ENCODE assay signal across 11 cellular contexts in genomic region chr7:117011419-117012260, GRCh38. TPM values are rescaled to one million over a fixed set of nuclear protein-coding genes. Genes with fewer than 3 reads are reported as not detected.
DNase-seq lines count a peak whose midpoint lies in the region; ATAC-seq and TF ChIP-seq lines count a peak whose summit lies in the region.
"Had no signal": no experiment of that assay in that cellular context is flagged by ENCODE, and none has a peak within 500 bp of the region (broad histone marks: within the 10 kb centered on the region; RNA-seq: fewer than 3 reads in every experiment).

No MANE protein-coding gene starts in this region.

- peak; percentile 66 to 69 for ATAC-seq in activated T-cell treated with anti-CD3 and anti-CD28 coated beads, Interleukin-2, amount 50 U/mL, for 72 hours (replicated peaks in 1 of 2)
- ATAC-seq in HG02571 (IDR thresholded peaks at IDR 0.05; ENCODE audit: unreplicated experiment): peak; percentile 78
- peak; percentile 76 for ATAC-seq in stimulated activated naive CD8-positive, alpha-beta T cell treated with anti-CD3 and anti-CD28 coated beads, Interleukin-15, amount 100 ng/mL, for 72 hours

- TF ChIP-seq CTCF in MM.1S (IDR thresholded peaks at IDR 0.05; ENCODE audit: low read length): no peak

- no peaks in the 10 kb centered on the region for H3K36me3 ChIP-seq in MM.1S (replicated peaks; ENCODE audit: insufficient read depth, low read length)
- no peaks in the 10 kb centered on the region; the same call in 1 of the 2 replicates for H3K36me3 ChIP-seq in HAP-1 (replicated peaks)

- H3K9me3 Mint-ChIP-seq in activated T-cell treated with anti-CD3 and anti-CD28 coated beads, Interleukin-2, amount 50 U/mL, for 72 hours: no peaks in the 10 kb centered on the region
- H3K9me3 Mint-ChIP-seq in stimulated activated naive CD8-positive, alpha-beta T cell treated with anti-CD3 and anti-CD28 coated beads, Interleukin-15, amount 100 ng/mL, for 72 hours: no peaks in the 10 kb centered on the region
- H3K9me3 Mint-ChIP-seq: CD8-positive, alpha-beta memory T cell; central memory CD8-positive, alpha-beta T cell; T-helper 1 cell treated with Interleukin-12 subunit alpha and Interleukin-12 subunit beta and Interleukin-4 antibody, amounts not matched to agents 30 μg/mL and 1 μg/mL, for 36 hours had no signal

- H4K20me1 ChIP-seq in MM.1S (ENCODE audit: insufficient read depth, low read length): peaks cover 14% of the 10 kb centered on the region

- no peaks in the 10 kb centered on the region for H3K9me3 ChIP-seq in MM.1S (replicated peaks; ENCODE audit: insufficient read depth, low read length)
- H3K9me3 ChIP-seq in HAP-1: no peaks in the 10 kb centered on the region

- DNase-seq in activated T-cell treated with anti-CD3 and anti-CD28 coated beads, Interleukin-2, amount 50 U/mL, for 72 hours: no peak
- DNase-seq in activated T-cell treated with anti-CD3 and anti-CD28 coated beads for 4 hours: no peak
- peak; percentile 41 for DNase-seq in MM.1S
- DNase-seq in stimulated activated naive CD8-positive, alpha-beta T cell treated with anti-CD3 and anti-CD28 coated beads, Interleukin-15, amount 100 ng/mL, for 72 hours: no peak
- no peak for DNase-seq in NCI-H1694 treated with DMSO at 0.1 percent for 48 hours (lab: John Stamatoyannopoulos, UW)
- DNase-seq in caudate nucleus (lab: John Stamatoyannopoulos, UW): no peak
- DNase-seq in HAP-1 (ENCODE audit: low spot score in 2 of 2): no peak
- DNase-seq: CD8-positive, alpha-beta memory T cell had no signal

- H3K4me1 ChIP-seq in MM.1S (ENCODE audit: low read length) (peaks cover 40% of the 10 kb centered on the region), HAP-1 (no peaks in the 10 kb centered on the region)

- peaks cover 81% of the 10 kb centered on the region for H3K4me1 Mint-ChIP-seq in activated T-cell treated with anti-CD3 and anti-CD28 coated beads, Interleukin-2, amount 50 U/mL, for 72 hours (ENCODE audit: low read depth)
- peaks cover 78% of the 10 kb centered on the region for H3K4me1 Mint-ChIP-seq in stimulated activated naive CD8-positive, alpha-beta T cell treated with anti-CD3 and anti-CD28 coated beads, Interleukin-15, amount 100 ng/mL, for 72 hours

- H3K27ac ChIP-seq in MM.1S (ENCODE audit: low read length) (no peak overlapping the region), caudate nucleus (ENCODE audit: low read depth, low read length) (no peak overlapping the region)

- H2AFZ ChIP-seq in MM.1S (ENCODE audit: low read length): no peak overlapping the region

- H3K27me3 ChIP-seq in MM.1S (replicated peaks; ENCODE audit: insufficient read depth, low read length) (peaks cover 6% of the 10 kb centered on the region; the same call in 1 of the 2 replicates), HAP-1 (ENCODE audit: low read depth) (no peaks in the 10 kb centered on the region)

- H3K4me3 Mint-ChIP-seq in activated T-cell treated with anti-CD3 and anti-CD28 coated beads, Interleukin-2, amount 50 U/mL, for 72 hours: peak overlapping the region; percentile 36 to 79
- peak overlapping the region; percentile 72 to 80 for H3K4me3 Mint-ChIP-seq in stimulated activated naive CD8-positive, alpha-beta T cell treated with anti-CD3 and anti-CD28 coated beads, Interleukin-15, amount 100 ng/mL, for 72 hours
- H3K4me3 Mint-ChIP-seq: T-helper 1 cell treated with Interleukin-12 subunit alpha and Interleukin-12 subunit beta and Interleukin-4 antibody, amounts not matched to agents 30 μg/mL and 1 μg/mL, for 36 hours had no signal

- peaks cover 37% of the 10 kb centered on the region for H3K79me2 ChIP-seq in MM.1S (ENCODE audit: low read length)

- no peaks in the 10 kb centered on the region; the same call in 1 of the 2 replicates for H3F3A ChIP-seq in MM.1S (ENCODE audit: insufficient read depth, low read length)

- no peaks in the 10 kb centered on the region for H3K36me3 Mint-ChIP-seq in activated T-cell treated with anti-CD3 and anti-CD28 coated beads, Interleukin-2, amount 50 U/mL, for 72 hours (ENCODE audit: insufficient read depth in 2 of 2)
- H3K36me3 Mint-ChIP-seq: CD8-positive, alpha-beta memory T cell had no signal

- no peak overlapping the region for H3K9ac ChIP-seq in MM.1S (ENCODE audit: low read length)

- H3K4me3 ChIP-seq in MM.1S (ENCODE audit: low read length): no peak overlapping the region
- no peak overlapping the region for H3K4me3 ChIP-seq in HAP-1

- H3K9me2 ChIP-seq in MM.1S (replicated peaks; ENCODE audit: insufficient read depth, low read length): no peaks in the 10 kb centered on the region

- H3K4me2 ChIP-seq in MM.1S (ENCODE audit: low read depth, low read length): peak overlapping the region; percentile 1; the same call in 1 of the 2 replicates

- in situ Hi-C loops in HAP-1 (cut with MboI; ENCODE audit: low sequenced_read_pairs): no loop called here

- H3K27me3 Mint-ChIP-seq in activated T-cell treated with anti-CD3 and anti-CD28 coated beads, Interleukin-2, amount 50 U/mL, for 72 hours (ENCODE audit: low read depth): no peaks in the 10 kb centered on the region
- H3K27me3 Mint-ChIP-seq in stimulated activated naive CD8-positive, alpha-beta T cell treated with anti-CD3 and anti-CD28 coated beads, Interleukin-15, amount 100 ng/mL, for 72 hours: no peaks in the 10 kb centered on the region
- H3K27me3 Mint-ChIP-seq: central memory CD8-positive, alpha-beta T cell had no signal

- H3K27ac Mint-ChIP-seq in activated T-cell treated with anti-CD3 and anti-CD28 coated beads, Interleukin-2, amount 50 U/mL, for 72 hours: peak overlapping the region; percentile 9
- peak overlapping the region; percentile 0 to 87 for H3K27ac Mint-ChIP-seq in stimulated activated naive CD8-positive, alpha-beta T cell treated with anti-CD3 and anti-CD28 coated beads, Interleukin-15, amount 100 ng/mL, for 72 hours
- H3K27ac Mint-ChIP-seq: T-helper 1 cell treated with Interleukin-12 subunit alpha and Interleukin-12 subunit beta and Interleukin-4 antibody, amounts not matched to agents 30 μg/mL and 1 μg/mL, for 36 hours had no signal

RNA-seq across cellular contexts. Expression of gene ST7, which starts 58.3 kb away (rescaled TPM):
- 1 to 10 TPM; 6.2 to 7.2 TPM for total RNA-seq in activated T-cell treated with anti-CD3 and anti-CD28 coated beads, Interleukin-2, amount 50 U/mL, for 72 hours
